In the genomic region with DNA sequence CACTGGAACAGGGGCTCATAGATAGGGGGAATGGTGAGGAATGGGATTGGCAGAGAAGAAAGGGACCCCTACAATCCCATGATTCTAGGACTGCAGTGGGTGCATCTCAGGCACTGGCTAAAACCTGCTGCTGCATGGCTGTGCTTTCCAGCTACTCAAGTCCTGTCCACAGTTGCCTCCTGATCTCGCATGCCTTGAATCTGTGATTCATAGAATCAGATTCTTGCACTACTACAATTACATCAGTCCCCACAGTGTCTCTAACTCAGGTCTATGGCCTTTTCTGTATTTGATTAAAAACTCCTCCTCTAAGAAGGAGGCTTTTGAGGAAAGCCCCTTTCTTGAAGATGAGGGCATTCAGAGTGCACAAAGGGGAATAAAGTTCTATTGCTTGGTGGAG, we compare ENCODE assay signal across 15 cellular contexts.
DNase-seq lines count a peak whose midpoint lies in the region; ATAC-seq, FAIRE-seq and TF ChIP-seq lines count a peak whose summit lies in the region.
"Had no signal": no experiment of that assay in that cellular context is flagged by ENCODE, and none has a peak within 500 bp of the region (broad histone marks: within the 10 kb centered on the region; RNA-seq: fewer than 3 reads in every experiment).

No MANE protein-coding gene starts in this region.

- 82 to 95% (median 89%) methylated on average over 1 of the region's 1 CpG for WGBS in adrenal gland, 4 donors

- intact Hi-C loops in adrenal gland (cut with DNase I) = no loop called here

- no peak overlapping the region for H3K27ac Mint-ChIP-seq in CD8-positive, alpha-beta memory T cell

- FAIRE-seq in HTR-8/SVneo (lab: Jason Lieb, UNC) = no peak

- H3K4me3 Mint-ChIP-seq in CD8-positive, alpha-beta memory T cell = no peak overlapping the region

- H3K9me3 Mint-ChIP-seq in CD8-positive, alpha-beta memory T cell = peaks cover 0 to 4% (median 0%) of the 10 kb centered on the region in 5 donors

- no peaks in the 10 kb centered on the region for H3K36me3 Mint-ChIP-seq in CD8-positive, alpha-beta memory T cell

- H3K36me3 ChIP-seq in RWPE2 (ENCODE audit: low read depth) = no peaks in the 10 kb centered on the region
- H3K36me3 ChIP-seq in CD8-positive, alpha-beta memory T cell (ENCODE audit: insufficient read depth, low read length) = no peaks in the 10 kb centered on the region
- no peaks in the 10 kb centered on the region for H3K36me3 ChIP-seq in adrenal gland (replicated peaks in 1 of 2)
- H3K36me3 ChIP-seq: Peyer's patch had no signal

- H3K4me3 ChIP-seq in RWPE2 (ENCODE audit: severe bottlenecking) (no peak overlapping the region), adrenal gland (no peak overlapping the region)
- H3K4me3 ChIP-seq in CD8-positive, alpha-beta memory T cell (ENCODE audit: low read length) = no peak overlapping the region
- H3K4me3 ChIP-seq: Peyer's patch had no signal

- no peaks in the 10 kb centered on the region for H3K4me1 Mint-ChIP-seq in CD8-positive, alpha-beta memory T cell

- no peaks in the 10 kb centered on the region for H3K27me3 Mint-ChIP-seq in CD8-positive, alpha-beta memory T cell

- ATAC-seq in RWPE2 (ENCODE audit: low read depth) (peak; percentile 63; the same call in 2 of the 3 replicates), esophagus mucosa (peak; percentile 71)

- H3K4me1 ChIP-seq in RWPE2 (ENCODE audit: insufficient read depth, poor library complexity, severe bottlenecking) = peaks cover 20% of the 10 kb centered on the region
- no peaks in the 10 kb centered on the region for H3K4me1 ChIP-seq in CD8-positive, alpha-beta memory T cell (ENCODE audit: insufficient read depth, low read length)
- H3K4me1 ChIP-seq in adrenal gland (replicated peaks in 1 of 2) = no peaks in the 10 kb centered on the region
- H3K4me1 ChIP-seq: Peyer's patch had no signal

- H3K27me3 ChIP-seq in RWPE2 (ENCODE audit: insufficient read depth, poor library complexity, severe bottlenecking) = no peaks in the 10 kb centered on the region
- H3K27me3 ChIP-seq in CD8-positive, alpha-beta memory T cell (ENCODE audit: insufficient read depth, low read length, poor library complexity, severe bottlenecking) = no peaks in the 10 kb centered on the region
- H3K27me3 ChIP-seq in adrenal gland = no peaks in the 10 kb centered on the region
- H3K27me3 ChIP-seq: Peyer's patch had no signal

- CTCF ChIA-PET in CD8-positive, alpha-beta memory T cell (lab: Charles Lee) = no interaction called here

- POLR2A ChIA-PET in CD8-positive, alpha-beta memory T cell (lab: Charles Lee) = no interaction called here

- TF ChIP-seq CTCF in RWPE2 (IDR thresholded peaks at IDR 0.05; ENCODE audit: poor library complexity, severe bottlenecking) (no peak), adrenal gland (IDR thresholded peaks at IDR 0.05) (no peak)

- peak; percentile 55 for DNase-seq in AG20443 (ENCODE audit: low spot score)
- no peak for DNase-seq in RWPE2 (ENCODE audit: low spot score)
- DNase-seq in non-pigmented ciliary epithelial cell (ENCODE audit: low read depth) = peak; percentile 13
- no peak for DNase-seq in CD8-positive, alpha-beta memory T cell
- no peak for DNase-seq in HTR-8/SVneo (ENCODE audit: insufficient read length, low spot score)
- DNase-seq in SK-N-DZ (ENCODE audit: low spot score) = no peak
- DNase-seq in adrenal gland = no peak
- DNase-seq: H7, Karpas-422, NCI-H1105 treated with DMSO at 0.1 percent for 48 hours, NCI-H510A, NCI-H82, Peyer's patch, SHP77 treated with DMSO at 0.1 percent for 48 hours had no signal

- no peak overlapping the region for H3K27ac ChIP-seq in RWPE2 (ENCODE audit: poor library complexity, severe bottlenecking)
- H3K27ac ChIP-seq in CD8-positive, alpha-beta memory T cell (ENCODE audit: low read depth, low read length) = no peak overlapping the region
- no peak overlapping the region for H3K27ac ChIP-seq in adrenal gland
- H3K27ac ChIP-seq: Peyer's patch had no signal

- H3K9me3 ChIP-seq in RWPE2 (ENCODE audit: severe bottlenecking) (no peaks in the 10 kb centered on the region), adrenal gland (replicated peaks in 1 of 3) (no peaks in the 10 kb centered on the region)
- no peaks in the 10 kb centered on the region for H3K9me3 ChIP-seq in CD8-positive, alpha-beta memory T cell (ENCODE audit: low read length)
- H3K9me3 ChIP-seq: Peyer's patch had no signal

- TF ChIP-seq POLR2A in adrenal gland (IDR thresholded peaks at IDR 0.05) = no peak

Comparison
In these comparisons a context has a peak if more than half of its experiments do, and no peak if none do; other contexts are left out.
1. DNase-seq: peak in AG20443 (single experiment) and non-pigmented ciliary epithelial cell (single experiment); none in RWPE2 (single experiment), CD8-positive, alpha-beta memory T cell (0 of 5), HTR-8/SVneo (single experiment), SK-N-DZ (single experiment) and adrenal gland (0 of 7).